In genomic region chr17:36008998-36009665, GRCh38 we compare ENCODE assay signal across 9 cellular contexts. TPM values are rescaled to one million over a fixed set of nuclear protein-coding genes. Genes with fewer than 3 reads are reported as not detected.
DNase-seq lines count a peak whose midpoint lies in the region; FAIRE-seq and TF ChIP-seq lines count a peak whose summit lies in the region.
"Had no signal": no experiment of that assay in that cellular context is flagged by ENCODE, and none has a peak within 500 bp of the region (broad histone marks: within the 10 kb centered on the region; RNA-seq: fewer than 3 reads in every experiment).

No MANE protein-coding gene starts in this region.

- no peaks in the 10 kb centered on the region for H3K4me1 ChIP-seq in KMS-11 (ENCODE audit: low read depth, poor library complexity, severe bottlenecking)
- no peaks in the 10 kb centered on the region for H3K4me1 ChIP-seq in neural progenitor cell
- peaks cover 0 to 4% of the 10 kb centered on the region in 2 donors for H3K4me1 ChIP-seq in small intestine (ENCODE audit: control insufficient read depth in 2 of 2, insufficient read depth in 1 of 2, low read depth in 1 of 2, low read length in 1 of 2)
- H3K4me1 ChIP-seq in prostate gland (replicated peaks), result no peaks in the 10 kb centered on the region
- H3K4me1 ChIP-seq: esophagus squamous epithelium had no signal

- no peak overlapping the region for H3K27ac Mint-ChIP-seq in neural progenitor cell
- H3K27ac Mint-ChIP-seq: activated T-helper 1 cell treated with anti-CD3 and anti-CD28 coated beads, Interleukin-12 subunit alpha, Interleukin-12 subunit beta, Interleukin-2, Interleukin-4 antibody, amounts not matched to agents 30 ng/mL and 10 ng/mL and 1 ng/mL, durations not matched to agents 14 hours and 24 hours and 36 hours had no signal

- no peaks in the 10 kb centered on the region for H3K4me1 Mint-ChIP-seq in neural progenitor cell

- H3K36me3 ChIP-seq in KMS-11 (ENCODE audit: insufficient read depth) (no peaks in the 10 kb centered on the region), bronchial epithelial cell (ENCODE audit: control insufficient read depth, insufficient read depth, low read length) (no peaks in the 10 kb centered on the region), neural progenitor cell (no peaks in the 10 kb centered on the region), small intestine (ENCODE audit: control insufficient read depth in 2 of 2, insufficient read depth in 2 of 2, low read length in 2 of 2) (no peaks in the 10 kb centered on the region), prostate gland (no peaks in the 10 kb centered on the region)
- H3K36me3 ChIP-seq: esophagus squamous epithelium had no signal

- no peak overlapping the region for H2AFZ ChIP-seq in KMS-11 (ENCODE audit: low read depth)
- no peak overlapping the region for H2AFZ ChIP-seq in neural progenitor cell (replicated peaks)

- H3K4me2 ChIP-seq in KMS-11 (no peak overlapping the region), neural progenitor cell (no peak overlapping the region)

- H3K9ac ChIP-seq in KMS-11 (no peak overlapping the region), neural progenitor cell (no peak overlapping the region)

- WGBS in small intestine, 3 donors, result 82 to 87% (median 87%) methylated on average over 14 of the region's 14 CpGs
- 85% methylated on average over 14 of the region's 14 CpGs for WGBS in prostate gland

- FAIRE-seq in bronchial epithelial cell (lab: Jason Lieb, UNC) (no peak), small intestine (lab: Jason Lieb, UNC) (no peak)

- TF ChIP-seq POLR2A in prostate gland (IDR thresholded peaks at IDR 0.05), result no peak

- H3K9me3 ChIP-seq in neural progenitor cell (ENCODE audit: low read depth) (no peaks in the 10 kb centered on the region), small intestine (ENCODE audit: control insufficient read depth, low read depth) (no peaks in the 10 kb centered on the region), prostate gland (no peaks in the 10 kb centered on the region)

- H3K9me3 Mint-ChIP-seq in neural progenitor cell, result peaks cover 14% of the 10 kb centered on the region
- H3K9me3 Mint-ChIP-seq: activated T-helper 1 cell treated with anti-CD3 and anti-CD28 coated beads, Interleukin-12 subunit alpha, Interleukin-12 subunit beta, Interleukin-2, Interleukin-4 antibody, amounts not matched to agents 30 ng/mL and 10 ng/mL and 1 ng/mL, durations not matched to agents 14 hours and 24 hours and 36 hours had no signal

- H3F3A ChIP-seq in neural progenitor cell (ENCODE audit: low read depth), result no peaks in the 10 kb centered on the region

- H4K20me1 ChIP-seq in KMS-11 (ENCODE audit: insufficient read depth) (no peaks in the 10 kb centered on the region), neural progenitor cell (ENCODE audit: low read depth) (no peaks in the 10 kb centered on the region)

- DNase-seq in ELF-1 (ENCODE audit: low read depth, low spot score) (peak; percentile 59), bronchial epithelial cell (ENCODE audit: low read depth) (no peak), neural progenitor cell (ENCODE audit: low spot score) (no peak), small intestine (no peak), prostate gland (ENCODE audit: low spot score) (no peak), NCI-H2029 treated with DMSO at 0.1 percent for 48 hours (lab: John Stamatoyannopoulos, UW) (no peak)
- DNase-seq: esophagus squamous epithelium had no signal

- H3K79me2 ChIP-seq in KMS-11 (ENCODE audit: insufficient read depth, low read depth) (no peaks in the 10 kb centered on the region), neural progenitor cell (ENCODE audit: low read depth) (no peaks in the 10 kb centered on the region)

- no peak overlapping the region for H3K4me3 Mint-ChIP-seq in neural progenitor cell
- H3K4me3 Mint-ChIP-seq: activated T-helper 1 cell treated with anti-CD3 and anti-CD28 coated beads, Interleukin-12 subunit alpha, Interleukin-12 subunit beta, Interleukin-2, Interleukin-4 antibody, amounts not matched to agents 30 ng/mL and 10 ng/mL and 1 ng/mL, durations not matched to agents 14 hours and 24 hours and 36 hours had no signal

- intact Hi-C loops in prostate gland (cut with DNase I), result no loop called here

- no peak overlapping the region for H3K4me3 ChIP-seq in KMS-11 (IDR thresholded peaks at IDR 0.05; ENCODE audit: insufficient read depth, low read depth, low read length)
- H3K4me3 ChIP-seq in bronchial epithelial cell (ENCODE audit: low read depth, low read length), result no peak overlapping the region
- no peak overlapping the region for H3K4me3 ChIP-seq in neural progenitor cell
- H3K4me3 ChIP-seq in small intestine (ENCODE audit: low read depth in 1 of 2, low read length in 2 of 2), result no peak overlapping the region
- no peak overlapping the region for H3K4me3 ChIP-seq in prostate gland
- H3K4me3 ChIP-seq: esophagus squamous epithelium had no signal

- TF ChIP-seq CTCF in KMS-11 (conservative IDR thresholded peaks at IDR 0.05; ENCODE audit: low read depth, low read length), result peak; percentile 58
- peak; percentile 49 for TF ChIP-seq CTCF in bronchial epithelial cell (IDR thresholded peaks at IDR 0.05; ENCODE audit: insufficient read depth, low read length, severe bottlenecking)
- TF ChIP-seq CTCF in neural progenitor cell (IDR thresholded peaks at IDR 0.05), result peak; percentile 51
- TF ChIP-seq CTCF in prostate gland (IDR thresholded peaks at IDR 0.05), result peak in 1 of 4 experiments; percentile 14

- H3K36me3 Mint-ChIP-seq in neural progenitor cell, result no peaks in the 10 kb centered on the region

- H3K27ac ChIP-seq in KMS-11, result no peak overlapping the region
- no peak overlapping the region for H3K27ac ChIP-seq in neural progenitor cell
- H3K27ac ChIP-seq in small intestine (ENCODE audit: low read depth in 1 of 2, low read length in 1 of 2), result no peak overlapping the region
- no peak overlapping the region for H3K27ac ChIP-seq in prostate gland
- H3K27ac ChIP-seq: esophagus squamous epithelium had no signal

- H3K27me3 Mint-ChIP-seq in neural progenitor cell (ENCODE audit: insufficient read depth, low read depth), result no peaks in the 10 kb centered on the region

- H3K27me3 ChIP-seq in KMS-11 (ENCODE audit: insufficient read depth, low read depth), result no peaks in the 10 kb centered on the region
- H3K27me3 ChIP-seq in bronchial epithelial cell (ENCODE audit: control insufficient read depth, insufficient read depth, low read length), result no peaks in the 10 kb centered on the region
- H3K27me3 ChIP-seq in neural progenitor cell, result no peaks in the 10 kb centered on the region
- H3K27me3 ChIP-seq in small intestine (ENCODE audit: control insufficient read depth in 2 of 2, insufficient read depth in 2 of 2, low read length in 2 of 2), result peaks cover 0 to 3% of the 10 kb centered on the region in 2 donors
- no peaks in the 10 kb centered on the region for H3K27me3 ChIP-seq in prostate gland (replicated peaks; ENCODE audit: insufficient read depth)
- H3K27me3 ChIP-seq: esophagus squamous epithelium had no signal

RNA-seq across cellular contexts. Expression of gene CCL15, which starts 7.8 kb away (rescaled TPM):
- total RNA-seq in bronchial epithelial cell (not detected in 2 replicates), neural progenitor cell (ENCODE audit: low replicate concordance) (not detected in 2 replicates), prostate gland (not detected)
- 10 to 100 TPM; 22.6 to 72.7 (median 51.9) TPM for polyA plus RNA-seq in small intestine
- total RNA-seq: activated T-helper 1 cell treated with anti-CD3 and anti-CD28 coated beads, Interleukin-12 subunit alpha, Interleukin-12 subunit beta, Interleukin-2, Interleukin-4 antibody, amounts not matched to agents 30 ng/mL and 10 ng/mL and 1 ng/mL, durations not matched to agents 14 hours and 24 hours and 36 hours; esophagus squamous epithelium had no signal

RNA-seq across cellular contexts. Expression of gene CCL23, which starts 8.6 kb away (rescaled TPM):
- total RNA-seq in bronchial epithelial cell, result not detected in 2 replicates
- not detected in 2 replicates for total RNA-seq in neural progenitor cell (ENCODE audit: low replicate concordance)
- 10 to 100 TPM in 1 of 3 donors, 1 to 10 TPM in 1, not detected in 1; 1.9 to 22.9 TPM for polyA plus RNA-seq in small intestine
- 1 to 10 TPM; 7.4 to 8.7 TPM for total RNA-seq in prostate gland
- total RNA-seq: activated T-helper 1 cell treated with anti-CD3 and anti-CD28 coated beads, Interleukin-12 subunit alpha, Interleukin-12 subunit beta, Interleukin-2, Interleukin-4 antibody, amounts not matched to agents 30 ng/mL and 10 ng/mL and 1 ng/mL, durations not matched to agents 14 hours and 24 hours and 36 hours had no signal

RNA-seq across cellular contexts. Expression of gene CCL14, which starts 22.6 kb away (rescaled TPM):
- total RNA-seq in bronchial epithelial cell, result not detected in 2 replicates
- not detected in 2 replicates for total RNA-seq in neural progenitor cell (ENCODE audit: low replicate concordance)
- 10 to 100 TPM in 1 of 3 donors, 1 to 10 TPM in 2; 5.4 to 61.9 (median 7.2) TPM for polyA plus RNA-seq in small intestine
- total RNA-seq in prostate gland, result 10 to 100 TPM; 19.9 to 28.0 TPM
- total RNA-seq: activated T-helper 1 cell treated with anti-CD3 and anti-CD28 coated beads, Interleukin-12 subunit alpha, Interleukin-12 subunit beta, Interleukin-2, Interleukin-4 antibody, amounts not matched to agents 30 ng/mL and 10 ng/mL and 1 ng/mL, durations not matched to agents 14 hours and 24 hours and 36 hours had no signal

RNA-seq across cellular contexts. Expression of gene CCL16, which starts 27.8 kb away (rescaled TPM):
- not detected in 2 replicates for total RNA-seq in bronchial epithelial cell
- total RNA-seq in neural progenitor cell (ENCODE audit: low replicate concordance), result not detected in 2 replicates
- polyA plus RNA-seq in small intestine, result under 1 TPM in 1 of 3 donors, not detected in 2; 0.19 TPM
- not detected for total RNA-seq in prostate gland
- total RNA-seq: activated T-helper 1 cell treated with anti-CD3 and anti-CD28 coated beads, Interleukin-12 subunit alpha, Interleukin-12 subunit beta, Interleukin-2, Interleukin-4 antibody, amounts not matched to agents 30 ng/mL and 10 ng/mL and 1 ng/mL, durations not matched to agents 14 hours and 24 hours and 36 hours had no signal

RNA-seq across cellular contexts. Expression of gene CCL18, which starts 54.9 kb away (rescaled TPM):
- total RNA-seq in bronchial epithelial cell (under 0.01 TPM in 1 of 2 replicates, not detected in the other), neural progenitor cell (ENCODE audit: low replicate concordance) (not detected in 2 replicates), prostate gland (1 to 10 TPM in 1 of 2 donors, not detected in 1; 2.4 TPM)
- 10 to 100 TPM in 1 of 3 donors, 1 to 10 TPM in 1, under 1 TPM in 1; 0.67 to 17.9 (median 1.4) TPM for polyA plus RNA-seq in small intestine
- total RNA-seq: activated T-helper 1 cell treated with anti-CD3 and anti-CD28 coated beads, Interleukin-12 subunit alpha, Interleukin-12 subunit beta, Interleukin-2, Interleukin-4 antibody, amounts not matched to agents 30 ng/mL and 10 ng/mL and 1 ng/mL, durations not matched to agents 14 hours and 24 hours and 36 hours had no signal

Comparison
In these comparisons a context has a peak if more than half of its experiments do, and no peak if none do; other contexts are left out.
1. RNA of gene CCL14, which starts 22.6 kb away (total RNA-seq): 19.9 to 28.0 TPM in prostate gland; not detected in bronchial epithelial cell and not detected in neural progenitor cell; every median in the first group is over 10 times any median in the second.